ENCODE assay signal across 12 cellular contexts in the genomic region with DNA sequence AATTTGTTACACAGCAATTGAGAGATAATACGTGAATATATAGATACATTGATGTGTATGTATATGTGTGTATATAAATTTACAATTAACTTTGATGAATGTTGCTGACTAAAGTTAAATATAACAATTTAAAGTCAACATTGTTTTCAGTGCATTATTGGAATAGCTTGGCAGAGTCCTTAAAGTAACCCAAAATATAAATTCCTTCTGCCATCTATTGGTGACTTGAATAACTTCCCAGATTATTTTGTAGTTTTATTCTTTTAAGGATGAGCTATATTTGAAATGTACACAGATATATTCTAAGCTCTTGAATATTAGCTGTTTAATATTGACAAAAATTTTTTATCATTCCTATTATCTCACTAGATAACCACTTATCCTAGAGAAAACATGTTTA.
DNase-seq lines count a peak whose midpoint lies in the region; ATAC-seq and TF ChIP-seq lines count a peak whose summit lies in the region.
"Had no signal": no experiment of that assay in that cellular context is flagged by ENCODE, and none has a peak within 500 bp of the region (broad histone marks: within the 10 kb centered on the region; RNA-seq: fewer than 3 reads in every experiment).

No MANE protein-coding gene starts in this region.

- no peak for TF ChIP-seq EP300 in Ishikawa (IDR thresholded peaks at IDR 0.05; ENCODE audit: borderline replicate concordance)

- TF ChIP-seq RAD21 in Ishikawa (IDR thresholded peaks at IDR 0.05; ENCODE audit: low read depth), result peak; percentile 48

- DNase-seq in COR-L47 (lab: John Stamatoyannopoulos, UW) (peak; percentile 9), iris pigment epithelial cell (ENCODE audit: low read depth) (peak; percentile 5), activated gamma-delta T cell (lab: John Stamatoyannopoulos, UW) (no peak), T-helper 9 cell (no peak), RPMI8226 (no peak)
- DNase-seq: activated CD4-positive, alpha-beta T cell treated with anti-CD3 and anti-CD28 coated beads, Interleukin-2, amount 50 U/mL, for 48 hours; activated naive CD8-positive, alpha-beta T cell treated with anti-CD3 and anti-CD28 coated beads, Interleukin-2, amount 10 ng/mL, durations not matched to agents 7 days and 5 days; upper lobe of right lung had no signal

- TF ChIP-seq POLR2A in GM18505 (IDR thresholded peaks at IDR 0.05; ENCODE audit: borderline replicate concordance, extremely low read depth, insufficient read depth, insufficient read length), result no peak

- ATAC-seq in SK-N-SH treated with all-trans-retinoic acid at 6 μM for 48 hours (0 out of 3 replicates have a peak, but pooled peaks have one; percentile 31), GM18505 (IDR thresholded peaks at IDR 0.05; ENCODE audit: unreplicated experiment) (no peak)
- ATAC-seq: K562, upper lobe of right lung had no signal

TF ChIP-seq in Ishikawa, 13 proteins besides CTCF, POLR2A, EP300 and RAD21:
- TF ChIP-seq TEAD4 (IDR thresholded peaks at IDR 0.05), result no peak
- TF ChIP-seq CREB1 (IDR thresholded peaks at IDR 0.05; ENCODE audit: low read depth), result no peak
- no peak for TF ChIP-seq ZBTB7A (IDR thresholded peaks at IDR 0.05; ENCODE audit: low read depth)
- no peak for TF ChIP-seq NFIC (IDR thresholded peaks at IDR 0.05)
- no peak for TF ChIP-seq YY1 (IDR thresholded peaks at IDR 0.05; ENCODE audit: low read depth)
- TF ChIP-seq REST (IDR thresholded peaks at IDR 0.05; ENCODE audit: low read depth), result no peak
- no peak for TF ChIP-seq CEBPB (IDR thresholded peaks at IDR 0.05)
- no peak for TF ChIP-seq TCF12 (IDR thresholded peaks at IDR 0.05; ENCODE audit: low read depth)
- no peak for TF ChIP-seq FOXM1 (IDR thresholded peaks at IDR 0.05; ENCODE audit: borderline replicate concordance, low read depth)
- TF ChIP-seq USF1 (IDR thresholded peaks at IDR 0.05), result no peak
- TF ChIP-seq EGR1 (IDR thresholded peaks at IDR 0.05), result no peak
- TF ChIP-seq, protein P1, sequence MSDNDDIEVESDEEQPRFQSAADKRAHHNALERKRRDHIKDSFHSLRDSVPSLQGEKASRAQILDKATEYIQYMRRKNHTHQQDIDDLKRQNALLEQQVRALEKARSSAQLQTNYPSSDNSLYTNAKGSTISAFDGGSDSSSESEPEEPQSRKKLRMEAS (IDR thresholded peaks at IDR 0.05), result no peak
- no peak for TF ChIP-seq TAF1 (IDR thresholded peaks at IDR 0.05; ENCODE audit: low read depth)
TF ChIP-seq in Ishikawa: peak in this region for 0.

TF ChIP-seq in SK-N-SH treated with all-trans-retinoic acid at 6 μM for 48 hours, 23 proteins besides CTCF, POLR2A, EP300 and RAD21:
- TF ChIP-seq, protein P2, sequence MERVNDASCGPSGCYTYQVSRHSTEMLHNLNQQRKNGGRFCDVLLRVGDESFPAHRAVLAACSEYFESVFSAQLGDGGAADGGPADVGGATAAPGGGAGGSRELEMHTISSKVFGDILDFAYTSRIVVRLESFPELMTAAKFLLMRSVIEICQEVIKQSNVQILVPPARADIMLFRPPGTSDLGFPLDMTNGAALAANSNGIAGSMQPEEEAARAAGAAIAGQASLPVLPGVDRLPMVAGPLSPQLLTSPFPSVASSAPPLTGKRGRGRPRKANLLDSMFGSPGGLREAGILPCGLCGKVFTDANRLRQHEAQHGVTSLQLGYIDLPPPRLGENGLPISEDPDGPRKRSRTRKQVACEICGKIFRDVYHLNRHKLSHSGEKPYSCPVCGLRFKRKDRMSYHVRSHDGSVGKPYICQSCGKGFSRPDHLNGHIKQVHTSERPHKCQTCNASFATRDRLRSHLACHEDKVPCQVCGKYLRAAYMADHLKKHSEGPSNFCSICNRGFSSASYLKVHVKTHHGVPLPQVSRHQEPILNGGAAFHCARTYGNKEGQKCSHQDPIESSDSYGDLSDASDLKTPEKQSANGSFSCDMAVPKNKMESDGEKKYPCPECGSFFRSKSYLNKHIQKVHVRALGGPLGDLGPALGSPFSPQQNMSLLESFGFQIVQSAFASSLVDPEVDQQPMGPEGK (CRISPR knock-in tag; IDR thresholded peaks at IDR 0.05; ENCODE audit: borderline replicate concordance), result no peak
TF ChIP-seq in SK-N-SH treated with all-trans-retinoic acid at 6 μM for 48 hours: peak in this region for 0.

Comparison
In these comparisons a context has a peak if more than half of its experiments do, and no peak if none do; other contexts are left out.
1. DNase-seq: peak in COR-L47 (single experiment) and iris pigment epithelial cell (single experiment); none in activated gamma-delta T cell (single experiment), T-helper 9 cell (single experiment) and RPMI8226 (single experiment).